18 cellular contexts compared by ENCODE assay signal in the genomic region with DNA sequence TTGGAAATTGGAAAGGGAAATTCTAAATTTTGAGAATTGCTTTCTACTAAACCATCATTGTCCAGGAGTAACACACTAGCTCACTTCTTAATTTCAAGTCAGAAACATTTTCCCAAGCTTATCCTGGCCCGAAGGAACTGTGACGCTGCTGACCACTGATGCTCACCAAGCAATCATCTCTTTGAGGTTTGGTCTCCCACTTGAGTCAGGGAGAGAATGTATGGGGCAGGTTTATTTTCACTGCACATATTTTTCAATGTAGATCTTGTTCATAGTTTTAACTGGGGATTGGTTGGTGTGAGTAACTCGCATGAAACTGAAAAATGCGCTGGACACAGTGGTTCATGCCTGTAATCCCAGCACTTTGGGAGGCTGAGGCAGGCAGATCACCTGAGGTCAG. TPM values are rescaled to one million over a fixed set of nuclear protein-coding genes. Genes with fewer than 3 reads are reported as not detected.
DNase-seq lines count a peak whose midpoint lies in the region; TF ChIP-seq lines count a peak whose summit lies in the region.
"Had no signal": no experiment of that assay in that cellular context is flagged by ENCODE, and none has a peak within 500 bp of the region (broad histone marks: within the 10 kb centered on the region; RNA-seq: fewer than 3 reads in every experiment).

No MANE protein-coding gene starts in this region.

- TF ChIP-seq POLR2A in Peyer's patch (IDR thresholded peaks at IDR 0.05), result no peak

- H3K4me1 ChIP-seq in BLaER1 treated with 17β-estradiol and CSF1 and Interleukin-3, amounts not matched to agents 10 nM and 100 nM, result peaks cover 70 to 96% (median 85%) of the 10 kb centered on the region in 10 experiments
- peaks cover 44% of the 10 kb centered on the region for H3K4me1 ChIP-seq in OCI-LY3 (ENCODE audit: low read length)
- H3K4me1 ChIP-seq in osteoblast (ENCODE audit: insufficient read depth, low read length), result peaks cover 33% of the 10 kb centered on the region
- no peaks in the 10 kb centered on the region for H3K4me1 ChIP-seq in Peyer's patch

- H3K4me3 ChIP-seq in BLaER1 treated with 17β-estradiol and CSF1 and Interleukin-3, amounts not matched to agents 10 nM and 100 nM, result no peak overlapping the region
- H3K4me3 ChIP-seq in OCI-LY3 (ENCODE audit: low read length) (no peak overlapping the region), choroid plexus epithelial cell (ENCODE audit: low read depth, low read length) (no peak overlapping the region), osteoblast (ENCODE audit: insufficient read depth, low read length) (no peak overlapping the region), Peyer's patch (no peak overlapping the region)
- H3K4me3 ChIP-seq: SK-N-MC had no signal

- peak; percentile 31 for DNase-seq in choroid plexus epithelial cell (ENCODE audit: low read depth)
- no peak for DNase-seq in osteoblast (ENCODE audit: insufficient read length, low spot score, missing footprints)
- no peak for DNase-seq in NCI-H524 treated with DMSO at 0.1 percent for 48 hours (lab: John Stamatoyannopoulos, UW)
- DNase-seq in NAMALWA (ENCODE audit: low spot score), result no peak
- no peak for DNase-seq in Peyer's patch
- no peak for DNase-seq in mesenteric fat pad (ENCODE audit: low spot score)
- DNase-seq: CD8-positive, alpha-beta memory T cell; DND-41; GF-D8; H9; MV-4-11; NCI-H146; NCI-H2081 treated with DMSO at 0.1 percent for 48 hours; NCI-H69 had no signal

- no peak overlapping the region for H3K9ac ChIP-seq in BLaER1 treated with 17β-estradiol and CSF1 and Interleukin-3, amounts not matched to agents 10 nM and 100 nM
- H3K9ac ChIP-seq in OCI-LY3 (ENCODE audit: low read length), result no peak overlapping the region

- H2AFZ ChIP-seq in OCI-LY3 (ENCODE audit: low read depth, low read length), result no peak overlapping the region
- no peak overlapping the region for H2AFZ ChIP-seq in osteoblast (ENCODE audit: low read length)

- H4K20me1 ChIP-seq in BLaER1 treated with 17β-estradiol and CSF1 and Interleukin-3, amounts not matched to agents 10 nM and 100 nM, result no peaks in the 10 kb centered on the region
- H4K20me1 ChIP-seq in OCI-LY3 (ENCODE audit: insufficient read depth, low read length), result no peaks in the 10 kb centered on the region
- H4K20me1 ChIP-seq in osteoblast (ENCODE audit: insufficient read depth, low read length), result no peaks in the 10 kb centered on the region

- H3K36me3 ChIP-seq in BLaER1 treated with 17β-estradiol and CSF1 and Interleukin-3, amounts not matched to agents 10 nM and 100 nM, result no peaks in the 10 kb centered on the region
- H3K36me3 ChIP-seq in OCI-LY3 (replicated peaks; ENCODE audit: low read depth, low read length) (no peaks in the 10 kb centered on the region), osteoblast (ENCODE audit: insufficient read depth, low read length) (no peaks in the 10 kb centered on the region), Peyer's patch (no peaks in the 10 kb centered on the region)

- TF ChIP-seq CTCF in OCI-LY3 (IDR thresholded peaks at IDR 0.05; ENCODE audit: low read depth, low read length), result no peak
- no peak for TF ChIP-seq CTCF in choroid plexus epithelial cell (conservative IDR thresholded peaks at IDR 0.05; ENCODE audit: low read depth, low read length)
- no peak for TF ChIP-seq CTCF in osteoblast (IDR thresholded peaks at IDR 0.05; ENCODE audit: extremely low read depth, low read depth, low read length)
- no peak for TF ChIP-seq CTCF in Peyer's patch (IDR thresholded peaks at IDR 0.05)

- peak overlapping the region in 5 of 11 experiments; percentile 29 to 82 (median 80); a peak in 6 of 22 replicates for H3K27ac ChIP-seq in BLaER1 treated with 17β-estradiol and CSF1 and Interleukin-3, amounts not matched to agents 10 nM and 100 nM
- no peak overlapping the region for H3K27ac ChIP-seq in OCI-LY3 (ENCODE audit: low read length)
- H3K27ac ChIP-seq in osteoblast (ENCODE audit: low read depth, low read length), result peak overlapping the region; percentile 71
- H3K27ac ChIP-seq in Peyer's patch, result no peak overlapping the region
- H3K27ac ChIP-seq: SK-N-MC had no signal

- no peaks in the 10 kb centered on the region for H3K79me2 ChIP-seq in OCI-LY3 (ENCODE audit: low read length)
- no peaks in the 10 kb centered on the region for H3K79me2 ChIP-seq in osteoblast (ENCODE audit: insufficient read depth, low read length)

- no peaks in the 10 kb centered on the region for H3K27me3 ChIP-seq in BLaER1 treated with 17β-estradiol and CSF1 and Interleukin-3, amounts not matched to agents 10 nM and 100 nM
- H3K27me3 ChIP-seq in OCI-LY3 (ENCODE audit: low read depth, low read length) (no peaks in the 10 kb centered on the region), osteoblast (ENCODE audit: insufficient read depth, low read length) (no peaks in the 10 kb centered on the region), Peyer's patch (no peaks in the 10 kb centered on the region)

- peak overlapping the region; percentile 60 to 90 (median 84); a peak in 20 of 22 replicates for H3K4me2 ChIP-seq in BLaER1 treated with 17β-estradiol and CSF1 and Interleukin-3, amounts not matched to agents 10 nM and 100 nM
- H3K4me2 ChIP-seq in OCI-LY3 (ENCODE audit: low read length) (peak overlapping the region; percentile 79), osteoblast (ENCODE audit: insufficient read depth, low read length) (peak overlapping the region; percentile 42)

- H3K9me3 ChIP-seq in BLaER1 treated with 17β-estradiol and CSF1 and Interleukin-3, amounts not matched to agents 10 nM and 100 nM (replicated peaks in 1 of 11), result peaks cover 0 to 7% (median 0%) of the 10 kb centered on the region in 11 experiments; a peak in 2 of 22 replicates
- H3K9me3 ChIP-seq in OCI-LY3 (ENCODE audit: insufficient read depth, low read length) (no peaks in the 10 kb centered on the region), osteoblast (ENCODE audit: low read depth, low read length) (no peaks in the 10 kb centered on the region), Peyer's patch (no peaks in the 10 kb centered on the region)

RNA-seq across cellular contexts. Expression of a gene that starts 12.9 kb away (rescaled TPM):
- not detected in 2 replicates for total RNA-seq in osteoblast
- not detected for total RNA-seq in Peyer's patch
- not detected for total RNA-seq in mesenteric fat pad
- total RNA-seq: LHCN-M2 had no signal

RNA-seq across cellular contexts. Expression of a gene that starts 23.3 kb away (rescaled TPM):
- total RNA-seq in osteoblast (27.7 and 29.7 TPM in 2 replicates), Peyer's patch (10 to 100 TPM; 51.4 to 70.1 (median 53.7) TPM), mesenteric fat pad (69.1 TPM)

RNA-seq across cellular contexts. Expression of a gene that starts 31.3 kb away (rescaled TPM):
- total RNA-seq in osteoblast (41.0 and 46.3 TPM in 2 replicates), Peyer's patch (10 to 100 TPM; 22.3 to 60.9 (median 31.1) TPM), mesenteric fat pad (28.0 TPM)

RNA-seq across cellular contexts. Expression of a gene that starts 37.5 kb away (rescaled TPM):
- total RNA-seq in osteoblast (66.0 and 74.9 TPM in 2 replicates), Peyer's patch (100 to 1,000 TPM in 1 of 4 donors, 10 to 100 TPM in 3; 79.8 to 142 (median 92.0) TPM), mesenteric fat pad (118 TPM)

RNA-seq across cellular contexts. Expression of a gene that starts 37.9 kb away (rescaled TPM):
- total RNA-seq in osteoblast (36.8 and 47.8 TPM in 2 replicates), Peyer's patch (100 to 1,000 TPM in 3 of 4 donors, 10 to 100 TPM in 1; 58.3 to 112 (median 102) TPM), mesenteric fat pad (23.3 TPM)
